In genomic region chr1:54010415-54011117, GRCh38 we compare ENCODE assay signal across 17 cellular contexts. TPM values are rescaled to one million over a fixed set of nuclear protein-coding genes. Genes with fewer than 3 reads are reported as not detected.
DNase-seq lines count a peak whose midpoint lies in the region; ATAC-seq and TF ChIP-seq lines count a peak whose summit lies in the region.
"Had no signal": no experiment of that assay in that cellular context is flagged by ENCODE, and none has a peak within 500 bp of the region (broad histone marks: within the 10 kb centered on the region; RNA-seq: fewer than 3 reads in every experiment).

No MANE protein-coding gene starts in this region.

- no peak overlapping the region for H3K4me3 Mint-ChIP-seq in endodermal cell
- no peak overlapping the region for H3K4me3 Mint-ChIP-seq in nephron progenitor cell
- no peak overlapping the region for H3K4me3 Mint-ChIP-seq in CD4-positive, alpha-beta memory T cell
- H3K4me3 Mint-ChIP-seq: CD8-positive, alpha-beta T cell had no signal

- peaks cover 2% of the 10 kb centered on the region for H3K4me1 Mint-ChIP-seq in endodermal cell
- H3K4me1 Mint-ChIP-seq in nephron progenitor cell, result peaks cover 23% of the 10 kb centered on the region
- H3K4me1 Mint-ChIP-seq in CD4-positive, alpha-beta memory T cell, result no peaks in the 10 kb centered on the region

- H2AK9ac ChIP-seq in IMR-90 (replicated peaks; ENCODE audit: low read depth, low read length, poor library complexity), result no peak overlapping the region

- intact Hi-C loops in IMR-90 (cut with micrococcal nuclease), result no loop called here
- intact Hi-C loops in CD4-positive, alpha-beta memory T cell (cut with micrococcal nuclease), result no loop called here

- H2BK120ac ChIP-seq in IMR-90 (ENCODE audit: low read depth, low read length), result no peak overlapping the region

- no peak for TF ChIP-seq RAD21 in IMR-90 (IDR thresholded peaks at IDR 0.05; ENCODE audit: low read length)

- in situ Hi-C loops in IMR-90 (cut with MboI; ENCODE audit: low sequenced_read_pairs), result no loop called here

- H3K4me1 ChIP-seq in IMR-90 (ENCODE audit: control insufficient read depth, insufficient read depth, low read length) (no peaks in the 10 kb centered on the region), endodermal cell (ENCODE audit: control insufficient read depth, insufficient read depth, low read length) (no peaks in the 10 kb centered on the region)
- no peaks in the 10 kb centered on the region for H3K4me1 ChIP-seq in CD4-positive, alpha-beta memory T cell (ENCODE audit: insufficient read depth, low read length)
- H3K4me1 ChIP-seq: BE2C had no signal

- H3K9ac ChIP-seq in IMR-90 (ENCODE audit: low read depth, low read length) (no peak overlapping the region), endodermal cell (ENCODE audit: extremely low read depth, low read length, poor library complexity, severe bottlenecking) (no peak overlapping the region)

- dilution Hi-C loops in IMR-90 (cut with HindIII; ENCODE audit: low sequenced_read_pairs, unreplicated experiment), result no loop called here

- H4K5ac ChIP-seq in IMR-90 (ENCODE audit: low read depth, low read length), result no peak overlapping the region

- no peak for ATAC-seq in IMR-90 (ENCODE audit: low read depth)
- ATAC-seq: CD8-positive, alpha-beta T cell; HCT116 had no signal

- no peaks in the 10 kb centered on the region for H4K20me1 ChIP-seq in IMR-90 (ENCODE audit: insufficient read depth, low read length)

- H3K4ac ChIP-seq in IMR-90 (ENCODE audit: low read depth, low read length), result no peak overlapping the region

- peaks cover 78% of the 10 kb centered on the region for H3K27me3 ChIP-seq in IMR-90 (ENCODE audit: control insufficient read depth, insufficient read depth, low read length)
- H3K27me3 ChIP-seq in endodermal cell (ENCODE audit: control insufficient read depth, insufficient read depth, low read length, poor library complexity, severe bottlenecking), result peaks cover 5% of the 10 kb centered on the region
- H3K27me3 ChIP-seq in CD4-positive, alpha-beta memory T cell (ENCODE audit: insufficient read depth, low read length), result no peaks in the 10 kb centered on the region
- H3K27me3 ChIP-seq: BE2C had no signal

- no peak overlapping the region for H4K91ac ChIP-seq in IMR-90 (ENCODE audit: insufficient read depth, low read depth, low read length)

- H3K27ac Mint-ChIP-seq in endodermal cell, result peak overlapping the region; percentile 37
- H3K27ac Mint-ChIP-seq in nephron progenitor cell, result peak overlapping the region; percentile 67
- H3K27ac Mint-ChIP-seq in CD4-positive, alpha-beta memory T cell, result peak overlapping the region in 2 of 7 donors; percentile 13 to 44
- H3K27ac Mint-ChIP-seq: CD8-positive, alpha-beta T cell had no signal

- peaks cover 3% of the 10 kb centered on the region; the same call in 1 of the 2 replicates for H3K9me1 ChIP-seq in IMR-90 (ENCODE audit: insufficient read depth, low read length)

- H3K14ac ChIP-seq in IMR-90 (replicated peaks; ENCODE audit: low read depth, low read length), result no peak overlapping the region

- DNase-seq in AG08395 (ENCODE audit: low spot score), result peak; percentile 1
- DNase-seq in IMR-90, result no peak
- DNase-seq in endodermal cell, result peak; percentile 17
- no peak for DNase-seq in nephron progenitor cell
- DNase-seq in activated naive CD4-positive, alpha-beta T cell (lab: John Stamatoyannopoulos, UW), result no peak
- no peak for DNase-seq in NCI-H2196 (lab: John Stamatoyannopoulos, UW; ENCODE audit: unreplicated experiment)
- DNase-seq in NCI-H1092 treated with DMSO at 0.1 percent for 48 hours (lab: John Stamatoyannopoulos, UW), result no peak
- DNase-seq in CD4-positive, alpha-beta memory T cell, result no peak
- DNase-seq: BE2C, COR-L47, DMS153, DMS79 treated with DMSO at 0.1 percent for 48 hours, EL, GOT3 had no signal

- no peak overlapping the region for H2BK15ac ChIP-seq in IMR-90 (ENCODE audit: low read depth, low read length)

- TF ChIP-seq POLR2A in IMR-90 (IDR thresholded peaks at IDR 0.05; ENCODE audit: low read depth, low read length), result no peak

- H3K36me3 Mint-ChIP-seq in endodermal cell (ENCODE audit: low read depth) (no peaks in the 10 kb centered on the region), nephron progenitor cell (ENCODE audit: low read depth) (no peaks in the 10 kb centered on the region)
- H3K36me3 Mint-ChIP-seq in CD4-positive, alpha-beta memory T cell, result no peaks in the 10 kb centered on the region
- H3K36me3 Mint-ChIP-seq: CD8-positive, alpha-beta T cell had no signal

- TF ChIP-seq CTCF in IMR-90 (conservative IDR thresholded peaks at IDR 0.05; ENCODE audit: low read depth, low read length), result no peak
- TF ChIP-seq CTCF in endodermal cell (conservative IDR thresholded peaks at IDR 0.05), result no peak
- TF ChIP-seq CTCF in nephron progenitor cell (IDR thresholded peaks at IDR 0.05), result no peak

- H2AFZ ChIP-seq in IMR-90 (replicated peaks; ENCODE audit: low read length, poor library complexity), result peak overlapping the region; percentile 51

- H3K27ac ChIP-seq in IMR-90 (ENCODE audit: insufficient read depth, low read length), result no peak overlapping the region
- H3K27ac ChIP-seq in endodermal cell (ENCODE audit: low read depth, low read length), result no peak overlapping the region
- no peak overlapping the region for H3K27ac ChIP-seq in CD4-positive, alpha-beta memory T cell (ENCODE audit: low read depth, low read length)
- H3K27ac ChIP-seq: C4-2B had no signal

- no peak overlapping the region for H2BK20ac ChIP-seq in IMR-90 (ENCODE audit: low read depth, low read length)

- POLR2A ChIA-PET in IMR-90 (lab: Charles Lee; ENCODE audit: unreplicated experiment), result no interaction called here
- POLR2A ChIA-PET in CD4-positive, alpha-beta memory T cell (lab: Charles Lee; ENCODE audit: partially characterized antibody), result no interaction called here

- peaks cover 4% of the 10 kb centered on the region for H3K27me3 Mint-ChIP-seq in endodermal cell (ENCODE audit: insufficient read depth)
- peaks cover 27% of the 10 kb centered on the region for H3K27me3 Mint-ChIP-seq in nephron progenitor cell (ENCODE audit: low read depth, poor library complexity)
- H3K27me3 Mint-ChIP-seq in CD4-positive, alpha-beta memory T cell, result peaks cover 5 to 14% of the 10 kb centered on the region in 2 donors

- WGBS in IMR-90 (ENCODE audit: extremely low coverage in 2 of 2, insufficient read length in 1 of 2), 2 experiments, result 44% methylated on average over 2 of the region's 5 CpGs; no CpG with 5 or more reads in 1 of the 2 experiments
- 82 to 88% methylated on average over 3 to 5 of the region's 5 CpGs for WGBS in endodermal cell (ENCODE audit: insufficient coverage in 1 of 2, insufficient read length in 1 of 2), 2 experiments

- H3K36me3 ChIP-seq in IMR-90 (ENCODE audit: control insufficient read depth, insufficient read depth, low read length), result no peaks in the 10 kb centered on the region
- no peaks in the 10 kb centered on the region for H3K36me3 ChIP-seq in endodermal cell (ENCODE audit: control insufficient read depth, insufficient read depth, low read length)
- no peaks in the 10 kb centered on the region for H3K36me3 ChIP-seq in CD4-positive, alpha-beta memory T cell (ENCODE audit: insufficient read depth, low read length)
- H3K36me3 ChIP-seq: BE2C had no signal

- H3K4me3 ChIP-seq in IMR-90 (ENCODE audit: insufficient read depth, low read depth, low read length) (no peak overlapping the region), endodermal cell (ENCODE audit: low read length) (no peak overlapping the region)
- no peak overlapping the region for H3K4me3 ChIP-seq in CD4-positive, alpha-beta memory T cell (ENCODE audit: low read length in 2 of 2)

- no peak overlapping the region for H3K18ac ChIP-seq in IMR-90 (ENCODE audit: low read depth, low read length)

- no peak overlapping the region for H3K4me2 ChIP-seq in IMR-90 (ENCODE audit: low read depth, low read length)

- H3K23ac ChIP-seq in IMR-90 (ENCODE audit: low read depth, low read length), result no peak overlapping the region

- H2BK5ac ChIP-seq in IMR-90 (ENCODE audit: low read depth, low read length, poor library complexity, severe bottlenecking), result no peak overlapping the region

- no TSS peak for BruUV-seq in IMR-90 (replicated peaks; lab: Mats Ljungman, UMichigan)

- no peak overlapping the region for H3K56ac ChIP-seq in IMR-90 (ENCODE audit: extremely low read depth, insufficient read depth, low read length)

- no peak overlapping the region for H2AK5ac ChIP-seq in IMR-90 (ENCODE audit: low read depth, low read length)

- H3K9me3 Mint-ChIP-seq in endodermal cell, result peaks cover 5% of the 10 kb centered on the region
- H3K9me3 Mint-ChIP-seq in nephron progenitor cell, result peaks cover 6% of the 10 kb centered on the region
- H3K9me3 Mint-ChIP-seq in CD4-positive, alpha-beta memory T cell, result peaks cover 0 to 1% (median 0%) of the 10 kb centered on the region in 8 donors
- H3K9me3 Mint-ChIP-seq: CD8-positive, alpha-beta T cell had no signal

- CTCF ChIA-PET in IMR-90 (lab: Yijun Ruan, JAX), result no interaction called here
- CTCF ChIA-PET in CD4-positive, alpha-beta memory T cell (lab: Charles Lee; ENCODE audit: partially characterized antibody), result no interaction called here

- H4K8ac ChIP-seq in IMR-90 (ENCODE audit: low read depth in 2 of 2, low read length in 2 of 2), result no peak overlapping the region

- H3K79me1 ChIP-seq in IMR-90 (ENCODE audit: low read depth in 1 of 2, low read length in 2 of 2), result no peaks in the 10 kb centered on the region

- no peaks in the 10 kb centered on the region for H3K9me3 ChIP-seq in IMR-90 (ENCODE audit: control insufficient read depth, insufficient read depth, low read length)
- peaks cover 3% of the 10 kb centered on the region for H3K9me3 ChIP-seq in endodermal cell (ENCODE audit: control insufficient read depth, low read length)
- H3K9me3 ChIP-seq in CD4-positive, alpha-beta memory T cell (ENCODE audit: control insufficient read depth in 1 of 2, low read length in 2 of 2), result no peaks in the 10 kb centered on the region
- H3K9me3 ChIP-seq: BE2C had no signal

RNA-seq across cellular contexts. Expression of gene LDLRAD1, which starts 7.4 kb away (rescaled TPM):
- total RNA-seq in IMR-90 (2012; rRNA removed), result not detected in 2 replicates
- polyA plus RNA-seq in IMR-90 (2012; rRNA removed), result not detected in 2 replicates
- not detected in 2 replicates for polyA plus RNA-seq in IMR-90 (2012; cell fraction: cytosol; rRNA removed)
- not detected in 2 replicates for polyA plus RNA-seq in IMR-90 (2012; cell fraction: nucleus; rRNA removed; ENCODE audit: low replicate concordance)
- total RNA-seq in endodermal cell, result not detected
- polyA plus RNA-seq in endodermal cell (2013, experiment 1 of 2), result not detected
- not detected for polyA plus RNA-seq in endodermal cell (2013, experiment 2 of 2)
- total RNA-seq in CD4-positive, alpha-beta memory T cell, result not detected
- not detected for polyA plus RNA-seq in CD4-positive, alpha-beta memory T cell
- total RNA-seq: CD8-positive, alpha-beta T cell had no signal

RNA-seq across cellular contexts. Expression of gene TMEM59, which starts 42.4 kb away (rescaled TPM):
- total RNA-seq in IMR-90 (2012; rRNA removed) (199 and 241 TPM in 2 replicates), endodermal cell (100 to 1,000 TPM in 1 of 2 donors, 10 to 100 TPM in 1; 99.6 to 112 TPM)
- 226 and 239 TPM in 2 replicates for polyA plus RNA-seq in IMR-90 (2012; rRNA removed)
- 204 and 263 TPM in 2 replicates for polyA plus RNA-seq in IMR-90 (2012; cell fraction: cytosol; rRNA removed)
- 38.7 and 107 TPM in 2 replicates for polyA plus RNA-seq in IMR-90 (2012; cell fraction: nucleus; rRNA removed; ENCODE audit: low replicate concordance)
- 157 TPM for polyA plus RNA-seq in endodermal cell (2013, experiment 1 of 2)
- 139 TPM for polyA plus RNA-seq in endodermal cell (2013, experiment 2 of 2)
- total RNA-seq in CD4-positive, alpha-beta memory T cell, result 100 to 1,000 TPM; 212 to 222 TPM
- 1,000 to 10,000 TPM in 1 of 2 donors, 100 to 1,000 TPM in 1; 533 to 1,059 TPM for polyA plus RNA-seq in CD4-positive, alpha-beta memory T cell

RNA-seq across cellular contexts. Expression of gene TCEANC2, which starts 42.8 kb away (rescaled TPM):
- total RNA-seq in IMR-90 (2012; rRNA removed) (3.1 and 3.2 TPM in 2 replicates), endodermal cell (1 to 10 TPM; 5.9 to 6.6 TPM)
- polyA plus RNA-seq in IMR-90 (2012; rRNA removed), result 2.4 TPM in 2 replicates
- polyA plus RNA-seq in IMR-90 (2012; cell fraction: cytosol; rRNA removed), result 1.1 TPM in 2 replicates
- polyA plus RNA-seq in IMR-90 (2012; cell fraction: nucleus; rRNA removed; ENCODE audit: low replicate concordance), result 1.4 and 3.1 TPM in 2 replicates
- 5.4 TPM for polyA plus RNA-seq in endodermal cell (2013, experiment 1 of 2)
- polyA plus RNA-seq in endodermal cell (2013, experiment 2 of 2), result 5.3 TPM
- 10 to 100 TPM; 12.1 to 13.1 TPM for total RNA-seq in CD4-positive, alpha-beta memory T cell
- 1 to 10 TPM; 3.5 to 7.1 TPM for polyA plus RNA-seq in CD4-positive, alpha-beta memory T cell

Comparison
In these comparisons a context has a peak if more than half of its experiments do, and no peak if none do; other contexts are left out.
1. DNase-seq: peak in AG08395 (single experiment) and endodermal cell (single experiment); none in IMR-90 (single experiment), nephron progenitor cell (single experiment), activated naive CD4-positive, alpha-beta T cell (0 of 4), NCI-H2196 (single experiment), NCI-H1092 treated with DMSO at 0.1 percent for 48 hours (single experiment) and CD4-positive, alpha-beta memory T cell (0 of 5).